ENCODE assay signal across 8 cellular contexts in the genomic region with DNA sequence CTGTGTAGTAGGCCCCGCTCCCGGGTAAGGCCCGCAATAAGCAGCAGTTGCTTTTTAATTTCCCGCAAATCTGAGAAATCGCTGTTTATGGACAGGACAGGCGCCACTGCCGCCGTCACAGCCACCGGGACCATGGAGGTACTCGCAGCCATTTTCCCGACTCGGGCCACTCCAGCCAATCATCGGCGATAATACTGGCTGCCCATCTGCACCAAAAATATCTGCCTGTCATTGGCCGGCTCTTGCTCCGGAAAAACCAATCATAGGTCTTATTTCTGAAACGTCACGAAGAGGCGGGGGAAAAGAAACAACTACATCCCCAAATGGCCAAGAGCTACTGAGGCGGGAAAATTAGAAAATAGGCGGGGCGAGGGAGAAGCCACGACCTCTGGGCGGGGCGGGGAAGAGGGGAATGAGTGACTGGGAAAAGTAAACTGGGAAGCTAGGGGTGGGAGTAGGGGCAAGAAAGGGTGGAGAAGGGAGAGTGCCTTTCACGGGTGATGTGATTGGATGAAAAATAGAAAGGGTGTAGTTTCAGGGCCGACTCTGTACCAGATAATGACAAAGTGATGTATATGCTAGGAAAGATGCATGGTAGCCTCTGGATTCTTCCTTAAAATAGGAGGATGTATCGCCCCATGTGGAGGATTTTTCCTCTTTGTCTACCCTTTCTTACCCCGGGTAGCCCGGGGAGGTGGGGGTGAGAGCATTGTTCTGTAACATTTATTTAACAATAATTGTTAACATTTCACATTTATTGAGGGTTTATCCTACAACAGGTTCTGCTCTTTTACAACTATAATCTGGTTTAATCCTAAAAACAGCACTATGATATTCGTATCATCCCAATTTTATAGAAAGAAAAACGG. TPM values are rescaled to one million over a fixed set of nuclear protein-coding genes. Genes with fewer than 3 reads are reported as not detected.
DNase-seq lines count a peak whose midpoint lies in the region; ATAC-seq and TF ChIP-seq lines count a peak whose summit lies in the region.

A gene with protein sequence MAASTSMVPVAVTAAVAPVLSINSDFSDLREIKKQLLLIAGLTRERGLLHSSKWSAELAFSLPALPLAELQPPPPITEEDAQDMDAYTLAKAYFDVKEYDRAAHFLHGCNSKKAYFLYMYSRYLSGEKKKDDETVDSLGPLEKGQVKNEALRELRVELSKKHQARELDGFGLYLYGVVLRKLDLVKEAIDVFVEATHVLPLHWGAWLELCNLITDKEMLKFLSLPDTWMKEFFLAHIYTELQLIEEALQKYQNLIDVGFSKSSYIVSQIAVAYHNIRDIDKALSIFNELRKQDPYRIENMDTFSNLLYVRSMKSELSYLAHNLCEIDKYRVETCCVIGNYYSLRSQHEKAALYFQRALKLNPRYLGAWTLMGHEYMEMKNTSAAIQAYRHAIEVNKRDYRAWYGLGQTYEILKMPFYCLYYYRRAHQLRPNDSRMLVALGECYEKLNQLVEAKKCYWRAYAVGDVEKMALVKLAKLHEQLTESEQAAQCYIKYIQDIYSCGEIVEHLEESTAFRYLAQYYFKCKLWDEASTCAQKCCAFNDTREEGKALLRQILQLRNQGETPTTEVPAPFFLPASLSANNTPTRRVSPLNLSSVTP (minus strand): TSS at position 163 of the 869 bp plus-strand sequence. CDS start 11 bp downstream, at position 152.

- H3K27ac ChIP-seq in cardiac muscle cell (peak within 1 kb of the TSS; percentile 98), parathyroid adenoma (peak within 1 kb of the TSS; percentile 58), tibial nerve (peak within 1 kb of the TSS; percentile 68 to 84 (median 79))

- WGBS in tibial nerve, 2 donors, result 1% methylated on average over 32 of the region's 32 CpGs

- H3K9me3 ChIP-seq in adipocyte (ENCODE audit: control insufficient read depth, low read length), result no peaks in the 10 kb centered on the region
- H3K9me3 ChIP-seq in cardiac muscle cell (ENCODE audit: low read depth), result no peaks in the 10 kb centered on the region
- no peaks in the 10 kb centered on the region for H3K9me3 ChIP-seq in parathyroid adenoma (ENCODE audit: control insufficient read depth, low read length)
- no peaks in the 10 kb centered on the region for H3K9me3 ChIP-seq in tibial nerve

- H3K4me2 ChIP-seq in parathyroid adenoma (ENCODE audit: low read length), result peak within 1 kb of the TSS; percentile 91

- H3K4me1 ChIP-seq in adipocyte (ENCODE audit: control insufficient read depth, insufficient read depth, low read length), result peaks cover 12% of the 10 kb centered on the region
- H3K4me1 ChIP-seq in cardiac muscle cell (ENCODE audit: low read depth), result peaks cover 5% of the 10 kb centered on the region
- H3K4me1 ChIP-seq in parathyroid adenoma, result no peaks in the 10 kb centered on the region
- peaks cover 0 to 31% (median 14%) of the 10 kb centered on the region in 4 donors for H3K4me1 ChIP-seq in tibial nerve

- H3K36me3 ChIP-seq in adipocyte (ENCODE audit: control insufficient read depth, insufficient read depth, low read length, severe bottlenecking) (no peaks in the 10 kb centered on the region), cardiac muscle cell (no peaks in the 10 kb centered on the region), parathyroid adenoma (ENCODE audit: control insufficient read depth, insufficient read depth, low read length) (no peaks in the 10 kb centered on the region), tibial nerve (peaks cover 0 to 20% (median 0%) of the 10 kb centered on the region in 3 donors)

- TF ChIP-seq EP300 in tibial nerve (IDR thresholded peaks at IDR 0.05), result peak; percentile 58 to 87

- peak; percentile 98 for ATAC-seq in HG02798 (IDR thresholded peaks at IDR 0.05; ENCODE audit: poor library complexity, unreplicated experiment)

- peak within 1 kb of the TSS; percentile 95 for H3K9ac ChIP-seq in adipocyte (ENCODE audit: low read length)
- H3K9ac ChIP-seq in parathyroid adenoma, result peak within 1 kb of the TSS; percentile 22

- no peak for TF ChIP-seq CTCF in GM12875 (IDR thresholded peaks at IDR 0.05; ENCODE audit: borderline replicate concordance, insufficient read depth, low read depth, low read length)
- no peak for TF ChIP-seq CTCF in cardiac muscle cell (IDR thresholded peaks at IDR 0.05; ENCODE audit: low read depth, low read length)
- no peak for TF ChIP-seq CTCF in parathyroid adenoma (IDR thresholded peaks at IDR 0.05)
- TF ChIP-seq CTCF in tibial nerve (IDR thresholded peaks at IDR 0.05), result no peak

- H3K4me3 ChIP-seq in GM12875 (ENCODE audit: low read depth, low read length), result peak within 1 kb of the TSS; percentile 85
- peak within 1 kb of the TSS; percentile 96 for H3K4me3 ChIP-seq in adipocyte (ENCODE audit: low read length)
- peak within 1 kb of the TSS; percentile 88 for H3K4me3 ChIP-seq in cardiac muscle cell
- H3K4me3 ChIP-seq in parathyroid adenoma (ENCODE audit: low read depth, low read length), result peak within 1 kb of the TSS; percentile 86
- H3K4me3 ChIP-seq in tibial nerve, result peak within 1 kb of the TSS; percentile 69 to 89 (median 84)

- peak within 1 kb of the TSS; percentile 88 for H2AFZ ChIP-seq in parathyroid adenoma

- peak; percentile 97 for DNase-seq in NCI-H1436 (lab: John Stamatoyannopoulos, UW)
- DNase-seq in T follicular helper cell (ENCODE audit: low read depth), result peak; percentile 88
- DNase-seq in adipocyte (ENCODE audit: low read depth), result peak; percentile 99
- DNase-seq in cardiac muscle cell (ENCODE audit: low read depth in 1 of 2, low spot score in 1 of 2), result peak; percentile 98
- DNase-seq in tibial nerve (ENCODE audit: low spot score in 2 of 2), result peak; percentile 80 to 97

- peak in 1 of 2 donors; percentile 63 for TF ChIP-seq POLR2A in tibial nerve (IDR thresholded peaks at IDR 0.05)

- H3K27me3 ChIP-seq in adipocyte (replicated peaks; ENCODE audit: control insufficient read depth, insufficient read depth, low read length) (no peaks in the 10 kb centered on the region), cardiac muscle cell (no peaks in the 10 kb centered on the region), parathyroid adenoma (ENCODE audit: control insufficient read depth, insufficient read depth, low read length) (no peaks in the 10 kb centered on the region), tibial nerve (no peaks in the 10 kb centered on the region)

- peaks cover 29% of the 10 kb centered on the region for H3K79me2 ChIP-seq in parathyroid adenoma

RNA-seq across cellular contexts. Expression of the gene that starts here (rescaled TPM):
- total RNA-seq in cardiac muscle cell (26.0 and 26.5 TPM in 2 replicates), tibial nerve (10 to 100 TPM; 13.1 to 17.6 (median 14.9) TPM)
- polyA plus RNA-seq in cardiac muscle cell, result 60.1 and 60.5 TPM in 2 replicates

Comparison
In these comparisons a context has a peak if more than half of its experiments do, and no peak if none do; other contexts are left out.
1. Peak in every context shown above with its lines: DNase-seq, ATAC-seq, H3K4me3 ChIP-seq and H3K27ac ChIP-seq.